ENCODE assay signal across 1 cellular context in genomic region chr6:2630362-2630761, GRCh38.
TF ChIP-seq lines count a peak whose summit lies in the region.

No MANE protein-coding gene starts in this region.

TF ChIP-seq in HEK293, 187 proteins besides CTCF, POLR2A, EP300 and RAD21 (continued from another document and continues in another):
- TF ChIP-seq ZSCAN18 (tag by site-specific recombination; IDR thresholded peaks at IDR 0.05) (no peak), ZSCAN23 (tag by site-specific recombination; IDR thresholded peaks at IDR 0.05) (no peak), EGR2 (tag by site-specific recombination; IDR thresholded peaks at IDR 0.05; ENCODE audit: low read depth) (no peak), ZNF701 (tag by site-specific recombination; IDR thresholded peaks at IDR 0.05) (no peak), ZNF654 (tag by site-specific recombination; IDR thresholded peaks at IDR 0.05; ENCODE audit: low read depth) (no peak), ZNF626 (tag by site-specific recombination; IDR thresholded peaks at IDR 0.05) (no peak), ZNF2 (tag by site-specific recombination; IDR thresholded peaks at IDR 0.05) (no peak), ZNF184 (tag by site-specific recombination; IDR thresholded peaks at IDR 0.05) (peak; percentile 67; the same call in 1 of the 2 replicates), ZNF24 (tag by site-specific recombination; IDR thresholded peaks at IDR 0.05) (peak; percentile 42; the same call in 1 of the 2 replicates), ZBTB17 (tag by site-specific recombination; IDR thresholded peaks at IDR 0.05) (peak; percentile 62; the same call in 1 of the 2 replicates), TRIM28 (IDR thresholded peaks at IDR 0.05; ENCODE audit: borderline replicate concordance, low read length) (no peak), ZNF610 (tag by site-specific recombination; IDR thresholded peaks at IDR 0.05; ENCODE audit: borderline replicate concordance) (no peak), GLI2 (tag by site-specific recombination; IDR thresholded peaks at IDR 0.05; ENCODE audit: borderline replicate concordance, low read depth) (peak; percentile 17; the same call in 1 of the 2 replicates), ZNF792 (tag by site-specific recombination; IDR thresholded peaks at IDR 0.05) (0 out of 2 replicates have a peak, but pooled peaks have one; percentile 8), ZNF629 (tag by site-specific recombination; IDR thresholded peaks at IDR 0.05) (peak; percentile 97), ZNF423 (tag by site-specific recombination; IDR thresholded peaks at IDR 0.05) (no peak), ZNF600 (tag by site-specific recombination; IDR thresholded peaks at IDR 0.05) (peak; percentile 40; the same call in 1 of the 2 replicates), ZNF555 (tag by site-specific recombination; conservative IDR thresholded peaks at IDR 0.05) (no peak), ZNF140 (tag by site-specific recombination; IDR thresholded peaks at IDR 0.05) (no peak), KLF16 (tag by site-specific recombination; IDR thresholded peaks at IDR 0.05) (no peak), ZNF747 (tag by site-specific recombination; IDR thresholded peaks at IDR 0.05) (no peak), PRDM2 (tag by site-specific recombination; IDR thresholded peaks at IDR 0.05; ENCODE audit: borderline replicate concordance) (no peak), ZBTB48 (tag by site-specific recombination; IDR thresholded peaks at IDR 0.05) (no peak), ZNF660 (tag by site-specific recombination; IDR thresholded peaks at IDR 0.05) (peak; percentile 66; the same call in 1 of the 2 replicates), ZNF398 (tag by site-specific recombination; IDR thresholded peaks at IDR 0.05) (0 out of 2 replicates have a peak, but pooled peaks have one; percentile 11), ZNF791 (tag by site-specific recombination; IDR thresholded peaks at IDR 0.05) (no peak), ZNF830 (tag by site-specific recombination; IDR thresholded peaks at IDR 0.05; ENCODE audit: low read depth) (no peak), SCRT2 (tag by site-specific recombination; IDR thresholded peaks at IDR 0.05) (peak; percentile 81), ZNF777 (tag by site-specific recombination; IDR thresholded peaks at IDR 0.05; ENCODE audit: borderline replicate concordance) (no peak), ZFP37 (tag by site-specific recombination; IDR thresholded peaks at IDR 0.05) (no peak), ZNF521 (tag by site-specific recombination; IDR thresholded peaks at IDR 0.05) (no peak), ZNF624 (tag by site-specific recombination; IDR thresholded peaks at IDR 0.05) (no peak), ZNF248 (tag by site-specific recombination; IDR thresholded peaks at IDR 0.05) (no peak), ZNF324 (tag by site-specific recombination; IDR thresholded peaks at IDR 0.05) (no peak), ZNF544 (tag by site-specific recombination; IDR thresholded peaks at IDR 0.05) (no peak), ZNF169 (tag by site-specific recombination; IDR thresholded peaks at IDR 0.05) (no peak), ZNF174 (tag by site-specific recombination; IDR thresholded peaks at IDR 0.05) (no peak), ZFP41 (tag by site-specific recombination; IDR thresholded peaks at IDR 0.05; ENCODE audit: borderline replicate concordance) (no peak), ZNF560 (tag by site-specific recombination; IDR thresholded peaks at IDR 0.05; ENCODE audit: borderline replicate concordance) (no peak), ZXDB (tag by site-specific recombination; IDR thresholded peaks at IDR 0.05) (peak; percentile 87)
- TF ChIP-seq, protein P1, sequence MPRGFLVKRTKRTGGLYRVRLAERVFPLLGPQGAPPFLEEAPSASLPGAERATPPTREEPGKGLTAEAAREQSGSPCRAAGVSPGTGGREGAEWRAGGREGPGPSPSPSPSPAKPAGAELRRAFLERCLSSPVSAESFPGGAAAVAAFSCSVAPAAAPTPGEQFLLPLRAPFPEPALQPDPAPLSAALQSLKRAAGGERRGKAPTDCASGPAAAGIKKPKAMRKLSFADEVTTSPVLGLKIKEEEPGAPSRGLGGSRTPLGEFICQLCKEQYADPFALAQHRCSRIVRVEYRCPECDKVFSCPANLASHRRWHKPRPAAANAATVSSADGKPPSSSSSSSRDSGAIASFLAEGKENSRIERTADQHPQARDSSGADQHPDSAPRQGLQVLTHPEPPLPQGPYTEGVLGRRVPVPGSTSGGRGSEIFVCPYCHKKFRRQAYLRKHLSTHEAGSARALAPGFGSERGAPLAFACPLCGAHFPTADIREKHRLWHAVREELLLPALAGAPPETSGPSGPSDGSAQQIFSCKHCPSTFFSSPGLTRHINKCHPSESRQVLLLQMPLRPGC (tag by site-specific recombination; IDR thresholded peaks at IDR 0.05): peak; percentile 86
- TF ChIP-seq, protein P2, sequence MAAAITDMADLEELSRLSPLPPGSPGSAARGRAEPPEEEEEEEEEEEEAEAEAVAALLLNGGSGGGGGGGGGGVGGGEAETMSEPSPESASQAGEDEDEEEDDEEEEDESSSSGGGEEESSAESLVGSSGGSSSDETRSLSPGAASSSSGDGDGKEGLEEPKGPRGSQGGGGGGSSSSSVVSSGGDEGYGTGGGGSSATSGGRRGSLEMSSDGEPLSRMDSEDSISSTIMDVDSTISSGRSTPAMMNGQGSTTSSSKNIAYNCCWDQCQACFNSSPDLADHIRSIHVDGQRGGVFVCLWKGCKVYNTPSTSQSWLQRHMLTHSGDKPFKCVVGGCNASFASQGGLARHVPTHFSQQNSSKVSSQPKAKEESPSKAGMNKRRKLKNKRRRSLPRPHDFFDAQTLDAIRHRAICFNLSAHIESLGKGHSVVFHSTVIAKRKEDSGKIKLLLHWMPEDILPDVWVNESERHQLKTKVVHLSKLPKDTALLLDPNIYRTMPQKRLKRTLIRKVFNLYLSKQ (tag by site-specific recombination; IDR thresholded peaks at IDR 0.05; ENCODE audit: borderline replicate concordance): no peak
- TF ChIP-seq, protein P3, sequence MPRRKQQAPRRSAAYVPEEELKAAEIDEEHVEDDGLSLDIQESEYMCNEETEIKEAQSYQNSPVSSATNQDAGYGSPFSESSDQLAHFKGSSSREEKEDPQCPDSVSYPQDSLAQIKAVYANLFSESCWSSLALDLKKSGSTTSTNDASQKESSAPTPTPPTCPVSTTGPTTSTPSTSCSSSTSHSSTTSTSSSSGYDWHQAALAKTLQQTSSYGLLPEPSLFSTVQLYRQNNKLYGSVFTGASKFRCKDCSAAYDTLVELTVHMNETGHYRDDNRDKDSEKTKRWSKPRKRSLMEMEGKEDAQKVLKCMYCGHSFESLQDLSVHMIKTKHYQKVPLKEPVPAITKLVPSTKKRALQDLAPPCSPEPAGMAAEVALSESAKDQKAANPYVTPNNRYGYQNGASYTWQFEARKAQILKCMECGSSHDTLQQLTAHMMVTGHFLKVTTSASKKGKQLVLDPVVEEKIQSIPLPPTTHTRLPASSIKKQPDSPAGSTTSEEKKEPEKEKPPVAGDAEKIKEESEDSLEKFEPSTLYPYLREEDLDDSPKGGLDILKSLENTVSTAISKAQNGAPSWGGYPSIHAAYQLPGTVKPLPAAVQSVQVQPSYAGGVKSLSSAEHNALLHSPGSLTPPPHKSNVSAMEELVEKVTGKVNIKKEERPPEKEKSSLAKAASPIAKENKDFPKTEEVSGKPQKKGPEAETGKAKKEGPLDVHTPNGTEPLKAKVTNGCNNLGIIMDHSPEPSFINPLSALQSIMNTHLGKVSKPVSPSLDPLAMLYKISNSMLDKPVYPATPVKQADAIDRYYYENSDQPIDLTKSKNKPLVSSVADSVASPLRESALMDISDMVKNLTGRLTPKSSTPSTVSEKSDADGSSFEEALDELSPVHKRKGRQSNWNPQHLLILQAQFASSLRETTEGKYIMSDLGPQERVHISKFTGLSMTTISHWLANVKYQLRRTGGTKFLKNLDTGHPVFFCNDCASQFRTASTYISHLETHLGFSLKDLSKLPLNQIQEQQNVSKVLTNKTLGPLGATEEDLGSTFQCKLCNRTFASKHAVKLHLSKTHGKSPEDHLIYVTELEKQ (tag by site-specific recombination; IDR thresholded peaks at IDR 0.05; ENCODE audit: borderline replicate concordance): 0 out of 2 replicates have a peak, but pooled peaks have one; percentile 51
